8 cellular contexts compared by ENCODE assay signal in genomic region chr9:37027582-37028424, GRCh38. TPM values are rescaled to one million over a fixed set of nuclear protein-coding genes. Genes with fewer than 3 reads are reported as not detected.
DNase-seq lines count a peak whose midpoint lies in the region; ATAC-seq and TF ChIP-seq lines count a peak whose summit lies in the region.

No MANE protein-coding gene starts in this region.

- H3K79me2 ChIP-seq in PC-3 (ENCODE audit: low read length) (no peaks in the 10 kb centered on the region), neural progenitor cell (ENCODE audit: low read depth) (no peaks in the 10 kb centered on the region)

- intact Hi-C loops in PC-3 (cut with micrococcal nuclease), result no loop called here
- intact Hi-C loops in stomach (cut with DNase I; ENCODE audit: low total_unique reads), result no loop called here

- H3K4me1 ChIP-seq in PC-3 (ENCODE audit: insufficient read depth, low read length) (no peaks in the 10 kb centered on the region), neural progenitor cell (peaks cover 39% of the 10 kb centered on the region), stomach (peaks cover 33 to 58% (median 50%) of the 10 kb centered on the region in 4 donors)

- DNase-seq in DMS153 treated with DMSO at 0.1 percent for 48 hours (lab: John Stamatoyannopoulos, UW; ENCODE audit: unreplicated experiment) (peak; percentile 95), HuH-7.5 (ENCODE audit: low spot score) (peak; percentile 100), PC-3 (peak; percentile 91), fibroblast of peridontal ligament (ENCODE audit: extremely low read depth) (peak; percentile 36), neural progenitor cell (ENCODE audit: low spot score) (peak; percentile 99), stomach (peak; percentile 83)
- DNase-seq in activated T-cell treated with anti-CD3 and anti-CD28 coated beads, Interleukin-2, amount 50 U/mL, for 72 hours, result peak; percentile 92 to 95

- no peak for TF ChIP-seq EP300 in stomach (IDR thresholded peaks at IDR 0.05)

- no peaks in the 10 kb centered on the region for H4K20me1 ChIP-seq in PC-3 (ENCODE audit: low read length)
- H4K20me1 ChIP-seq in neural progenitor cell (ENCODE audit: low read depth), result peaks cover 81% of the 10 kb centered on the region

- peak overlapping the region; percentile 81 for H3K4me2 ChIP-seq in PC-3 (ENCODE audit: low read length)
- peak overlapping the region; percentile 72 for H3K4me2 ChIP-seq in neural progenitor cell

- H3K4me3 Mint-ChIP-seq in activated T-cell treated with anti-CD3 and anti-CD28 coated beads, Interleukin-2, amount 50 U/mL, for 72 hours, result peak overlapping the region; percentile 84 to 94
- peak overlapping the region; percentile 94 for H3K4me3 Mint-ChIP-seq in neural progenitor cell

- peaks cover 7 to 9% of the 10 kb centered on the region in 2 donors for H3K36me3 Mint-ChIP-seq in activated T-cell treated with anti-CD3 and anti-CD28 coated beads, Interleukin-2, amount 50 U/mL, for 72 hours (ENCODE audit: insufficient read depth in 2 of 2)
- no peaks in the 10 kb centered on the region for H3K36me3 Mint-ChIP-seq in neural progenitor cell

- H3K9ac ChIP-seq in PC-3 (ENCODE audit: low read length), result no peak overlapping the region
- H3K9ac ChIP-seq in neural progenitor cell, result no peak overlapping the region

- 1 to 6% (median 4%) methylated on average over 30 to 59 of the region's 59 CpGs for WGBS in stomach, 5 donors

- H2AFZ ChIP-seq in PC-3 (ENCODE audit: low read length), result peak overlapping the region; percentile 64
- H2AFZ ChIP-seq in neural progenitor cell (replicated peaks), result no peak overlapping the region

- BruUV-seq in PC-3 (replicated peaks; lab: Mats Ljungman, UMichigan), result no TSS peak

- no peak for TF ChIP-seq CTCF in PC-3 (conservative IDR thresholded peaks at IDR 0.05; ENCODE audit: low read depth, low read length)
- TF ChIP-seq CTCF in neural progenitor cell (IDR thresholded peaks at IDR 0.05), result peak; percentile 7
- TF ChIP-seq CTCF in stomach (IDR thresholded peaks at IDR 0.05), result no peak

- H3K27ac ChIP-seq in PC-3 (ENCODE audit: low read length) (no peak overlapping the region), neural progenitor cell (no peak overlapping the region), stomach (no peak overlapping the region)

- TF ChIP-seq POLR2A in stomach (IDR thresholded peaks at IDR 0.05), result no peak

- CTCF ChIA-PET in PC-3 (lab: Charles Lee), result no interaction called here

- peak; percentile 67 for ATAC-seq in GM21528 (IDR thresholded peaks at IDR 0.05; ENCODE audit: low FRiP score, unreplicated experiment)
- ATAC-seq in PC-3, result peak; percentile 100
- ATAC-seq in activated T-cell treated with anti-CD3 and anti-CD28 coated beads, Interleukin-2, amount 50 U/mL, for 72 hours (replicated peaks in 1 of 2), result peak; percentile 96 to 97

- peak overlapping the region; percentile 49 for H3K4me3 ChIP-seq in PC-3 (ENCODE audit: low read length)
- peak overlapping the region; percentile 42 for H3K4me3 ChIP-seq in neural progenitor cell
- H3K4me3 ChIP-seq in stomach, result peak overlapping the region in 3 of 4 donors; percentile 27 to 51 (median 41)

- H3K9me2 ChIP-seq in PC-3 (replicated peaks; ENCODE audit: low read length), result no peaks in the 10 kb centered on the region

- H3K9me3 ChIP-seq in PC-3 (ENCODE audit: low read length) (no peaks in the 10 kb centered on the region), neural progenitor cell (ENCODE audit: low read depth) (no peaks in the 10 kb centered on the region), stomach (peaks cover 0 to 13% (median 0%) of the 10 kb centered on the region in 4 donors)

- peaks cover 48% of the 10 kb centered on the region for H3K4me1 Mint-ChIP-seq in activated T-cell treated with anti-CD3 and anti-CD28 coated beads, Interleukin-2, amount 50 U/mL, for 72 hours (ENCODE audit: low read depth)
- peaks cover 64% of the 10 kb centered on the region for H3K4me1 Mint-ChIP-seq in neural progenitor cell

- peaks cover 90% of the 10 kb centered on the region for H3K27me3 Mint-ChIP-seq in activated T-cell treated with anti-CD3 and anti-CD28 coated beads, Interleukin-2, amount 50 U/mL, for 72 hours (ENCODE audit: low read depth)
- peaks cover 68% of the 10 kb centered on the region for H3K27me3 Mint-ChIP-seq in neural progenitor cell (ENCODE audit: insufficient read depth, low read depth)

- no peaks in the 10 kb centered on the region for H3K9me3 Mint-ChIP-seq in activated T-cell treated with anti-CD3 and anti-CD28 coated beads, Interleukin-2, amount 50 U/mL, for 72 hours
- no peaks in the 10 kb centered on the region for H3K9me3 Mint-ChIP-seq in neural progenitor cell

- no peaks in the 10 kb centered on the region for H3F3A ChIP-seq in PC-3 (ENCODE audit: low read length, unreplicated experiment)
- peaks cover 38% of the 10 kb centered on the region for H3F3A ChIP-seq in neural progenitor cell (ENCODE audit: low read depth)

- POLR2A ChIA-PET in PC-3 (lab: Charles Lee; ENCODE audit: unreplicated experiment), result no interaction called here

- peak overlapping the region; percentile 58 for H3K27ac Mint-ChIP-seq in activated T-cell treated with anti-CD3 and anti-CD28 coated beads, Interleukin-2, amount 50 U/mL, for 72 hours
- no peak overlapping the region for H3K27ac Mint-ChIP-seq in neural progenitor cell

- H3K27me3 ChIP-seq in PC-3 (ENCODE audit: low read length) (peaks cover 26% of the 10 kb centered on the region), neural progenitor cell (peaks cover 100% of the 10 kb centered on the region), stomach (peaks cover 68 to 100% (median 100%) of the 10 kb centered on the region in 3 donors)

- H3K36me3 ChIP-seq in PC-3 (ENCODE audit: low read depth, low read length) (no peaks in the 10 kb centered on the region), neural progenitor cell (no peaks in the 10 kb centered on the region), stomach (no peaks in the 10 kb centered on the region)

RNA-seq across cellular contexts. Expression of gene PAX5, which starts 6.3 kb away (rescaled TPM):
- total RNA-seq in PC-3 (2014; rRNA removed), result 0.52 TPM in 1 of 2 replicates, not detected in the other
- 1 to 10 TPM; 2.2 TPM for total RNA-seq in activated T-cell treated with anti-CD3 and anti-CD28 coated beads, Interleukin-2, amount 50 U/mL, for 72 hours
- 0.06 TPM in 1 of 2 replicates, not detected in the other for total RNA-seq in neural progenitor cell (ENCODE audit: low replicate concordance)
- 1 to 10 TPM in 1 of 5 donors, not detected in 4; 1.3 TPM for total RNA-seq in stomach
- under 1 TPM in 1 of 3 donors, not detected in 2; 0.43 TPM for polyA plus RNA-seq in stomach

Comparison
In these comparisons a context has a peak if more than half of its experiments do, and no peak if none do; other contexts are left out.
1. DNase-seq: peak in every context shown above with its lines; median percentile 100 in HuH-7.5; 99 in neural progenitor cell; 95 in DMS153 treated with DMSO at 0.1 percent for 48 hours; 94 in activated T-cell treated with anti-CD3 and anti-CD28 coated beads, Interleukin-2, amount 50 U/mL, for 72 hours; 91 in PC-3; 83 in stomach; 36 in fibroblast of peridontal ligament.